Comparison of ENCODE assay signal across 8 cellular contexts in genomic region chr7:22082553-22082885, GRCh38.
DNase-seq lines count a peak whose midpoint lies in the region; ATAC-seq and TF ChIP-seq lines count a peak whose summit lies in the region.

No MANE protein-coding gene starts in this region.

- H3K27ac ChIP-seq in CD8-positive, alpha-beta memory T cell (ENCODE audit: low read depth, low read length), result no peak overlapping the region
- no peak overlapping the region for H3K27ac ChIP-seq in iPS-18a (ENCODE audit: low read length)

- H3K9me3 ChIP-seq in CD8-positive, alpha-beta memory T cell (ENCODE audit: low read length), result no peaks in the 10 kb centered on the region
- H3K9me3 ChIP-seq in iPS-18a (ENCODE audit: control insufficient read depth, low read depth, low read length), result no peaks in the 10 kb centered on the region

- no peak for DNase-seq in CD8-positive, alpha-beta memory T cell
- DNase-seq in activated T-helper 1 cell treated with anti-CD3 and anti-CD28 coated beads, Interleukin-12 subunit alpha, Interleukin-12 subunit beta, Interleukin-2, Interleukin-4 antibody, amounts not matched to agents 30 ng/mL and 10 ng/mL and 1 ng/mL, durations not matched to agents 14 hours and 24 hours and 36 hours (ENCODE audit: low spot score), result no peak
- DNase-seq in NCI-H1105 treated with DMSO at 0.1 percent for 48 hours (lab: John Stamatoyannopoulos, UW) (no peak), GM13977 (ENCODE audit: low spot score) (no peak)

- peaks cover 11 to 17% (median 13%) of the 10 kb centered on the region in 3 donors for H3K4me1 Mint-ChIP-seq in CD8-positive, alpha-beta memory T cell
- peaks cover 5% of the 10 kb centered on the region for H3K4me1 Mint-ChIP-seq in activated T-helper 1 cell treated with anti-CD3 and anti-CD28 coated beads, Interleukin-12 subunit alpha, Interleukin-12 subunit beta, Interleukin-2, Interleukin-4 antibody, amounts not matched to agents 30 ng/mL and 10 ng/mL and 1 ng/mL, durations not matched to agents 14 hours and 24 hours and 36 hours (ENCODE audit: low read depth)
- H3K4me1 Mint-ChIP-seq in stimulated activated naive CD8-positive, alpha-beta T cell treated with anti-CD3 and anti-CD28 coated beads, Interleukin-15, Interleukin-2, amounts not matched to agents 100 ng/mL and 50 ng/mL, for 24 hours (ENCODE audit: low read depth), result peaks cover 15% of the 10 kb centered on the region

- CTCF ChIA-PET in CD8-positive, alpha-beta memory T cell (lab: Charles Lee), result interaction anchor here (1.0 to 2.0 kb wide), 5 partner anchors 9 to 47 kb away, joined by 3 to 10 read pairs (median 8); no protein-coding TSS in a partner anchor

- no peaks in the 10 kb centered on the region for H3K36me3 ChIP-seq in CD8-positive, alpha-beta memory T cell (ENCODE audit: insufficient read depth, low read length)
- no peaks in the 10 kb centered on the region for H3K36me3 ChIP-seq in iPS-18a (ENCODE audit: control insufficient read depth, low read depth, low read length)

- no peaks in the 10 kb centered on the region for H3K27me3 ChIP-seq in CD8-positive, alpha-beta memory T cell (ENCODE audit: insufficient read depth, low read length, poor library complexity, severe bottlenecking)
- H3K27me3 ChIP-seq in iPS-18a (ENCODE audit: control insufficient read depth, insufficient read depth, low read length), result peaks cover 15% of the 10 kb centered on the region

- POLR2A ChIA-PET in CD8-positive, alpha-beta memory T cell (lab: Charles Lee), result no interaction called here

- peak overlapping the region in 7 of 8 donors; percentile 17 to 93 (median 85) for H3K27ac Mint-ChIP-seq in CD8-positive, alpha-beta memory T cell
- no peak overlapping the region for H3K27ac Mint-ChIP-seq in activated T-helper 1 cell treated with anti-CD3 and anti-CD28 coated beads, Interleukin-12 subunit alpha, Interleukin-12 subunit beta, Interleukin-2, Interleukin-4 antibody, amounts not matched to agents 30 ng/mL and 10 ng/mL and 1 ng/mL, durations not matched to agents 14 hours and 24 hours and 36 hours
- H3K27ac Mint-ChIP-seq in stimulated activated naive CD8-positive, alpha-beta T cell treated with anti-CD3 and anti-CD28 coated beads, Interleukin-15, Interleukin-2, amounts not matched to agents 100 ng/mL and 50 ng/mL, for 24 hours, result no peak overlapping the region

- TF ChIP-seq CTCF in GM13977 (IDR thresholded peaks at IDR 0.05; ENCODE audit: extremely low read depth, insufficient read depth, missing control alignments), result no peak

- no peaks in the 10 kb centered on the region for H3K36me3 Mint-ChIP-seq in CD8-positive, alpha-beta memory T cell
- H3K36me3 Mint-ChIP-seq in activated T-helper 1 cell treated with anti-CD3 and anti-CD28 coated beads, Interleukin-12 subunit alpha, Interleukin-12 subunit beta, Interleukin-2, Interleukin-4 antibody, amounts not matched to agents 30 ng/mL and 10 ng/mL and 1 ng/mL, durations not matched to agents 14 hours and 24 hours and 36 hours (ENCODE audit: low read depth), result no peaks in the 10 kb centered on the region
- no peaks in the 10 kb centered on the region for H3K36me3 Mint-ChIP-seq in stimulated activated naive CD8-positive, alpha-beta T cell treated with anti-CD3 and anti-CD28 coated beads, Interleukin-15, Interleukin-2, amounts not matched to agents 100 ng/mL and 50 ng/mL, for 24 hours (ENCODE audit: low read depth)

- peaks cover 6% of the 10 kb centered on the region for H3K4me1 ChIP-seq in CD8-positive, alpha-beta memory T cell (ENCODE audit: insufficient read depth, low read length)
- peaks cover 10% of the 10 kb centered on the region for H3K4me1 ChIP-seq in iPS-18a (ENCODE audit: control insufficient read depth, low read depth, low read length)

- in situ Hi-C loops in GM13977 (cut with MboI; ENCODE audit: low pct_unique_long_range_greater_than_20kb, low sequenced_read_pairs, unreplicated experiment), result no loop called here

- intact Hi-C loops in activated T-helper 1 cell treated with anti-CD3 and anti-CD28 coated beads, Interleukin-12 subunit alpha, Interleukin-12 subunit beta, Interleukin-2, Interleukin-4 antibody, amounts not matched to agents 30 ng/mL and 10 ng/mL and 1 ng/mL, durations not matched to agents 14 hours and 24 hours and 36 hours (cut with micrococcal nuclease), result loop anchor here (2.0 to 5.0 kb wide), 2 partner anchors 138 to 830 kb away; partner anchors contain the start of gene CDCA7L

- H3K4me3 ChIP-seq in CD8-positive, alpha-beta memory T cell (ENCODE audit: low read length), result peak overlapping the region; percentile 68
- H3K4me3 ChIP-seq in iPS-18a (ENCODE audit: low read length), result peak overlapping the region; percentile 64

- H3K27me3 Mint-ChIP-seq in CD8-positive, alpha-beta memory T cell, result peaks cover 14 to 52% of the 10 kb centered on the region in 2 donors
- H3K27me3 Mint-ChIP-seq in activated T-helper 1 cell treated with anti-CD3 and anti-CD28 coated beads, Interleukin-12 subunit alpha, Interleukin-12 subunit beta, Interleukin-2, Interleukin-4 antibody, amounts not matched to agents 30 ng/mL and 10 ng/mL and 1 ng/mL, durations not matched to agents 14 hours and 24 hours and 36 hours (ENCODE audit: insufficient read depth), result peaks cover 34% of the 10 kb centered on the region
- peaks cover 24% of the 10 kb centered on the region for H3K27me3 Mint-ChIP-seq in stimulated activated naive CD8-positive, alpha-beta T cell treated with anti-CD3 and anti-CD28 coated beads, Interleukin-15, Interleukin-2, amounts not matched to agents 100 ng/mL and 50 ng/mL, for 24 hours

- peak overlapping the region; percentile 81 to 95 (median 84) for H3K4me3 Mint-ChIP-seq in CD8-positive, alpha-beta memory T cell
- H3K4me3 Mint-ChIP-seq in activated T-helper 1 cell treated with anti-CD3 and anti-CD28 coated beads, Interleukin-12 subunit alpha, Interleukin-12 subunit beta, Interleukin-2, Interleukin-4 antibody, amounts not matched to agents 30 ng/mL and 10 ng/mL and 1 ng/mL, durations not matched to agents 14 hours and 24 hours and 36 hours, result peak overlapping the region; percentile 75
- H3K4me3 Mint-ChIP-seq in stimulated activated naive CD8-positive, alpha-beta T cell treated with anti-CD3 and anti-CD28 coated beads, Interleukin-15, Interleukin-2, amounts not matched to agents 100 ng/mL and 50 ng/mL, for 24 hours, result peak overlapping the region; percentile 74

- ATAC-seq in HG02623 (IDR thresholded peaks at IDR 0.05; ENCODE audit: unreplicated experiment) (peak; percentile 11), GM21390 (IDR thresholded peaks at IDR 0.05; ENCODE audit: unreplicated experiment) (no peak)

- H3K9ac ChIP-seq in iPS-18a (ENCODE audit: low read length), result no peak overlapping the region

- H3K9me3 Mint-ChIP-seq in CD8-positive, alpha-beta memory T cell, result no peaks in the 10 kb centered on the region
- no peaks in the 10 kb centered on the region for H3K9me3 Mint-ChIP-seq in activated T-helper 1 cell treated with anti-CD3 and anti-CD28 coated beads, Interleukin-12 subunit alpha, Interleukin-12 subunit beta, Interleukin-2, Interleukin-4 antibody, amounts not matched to agents 30 ng/mL and 10 ng/mL and 1 ng/mL, durations not matched to agents 14 hours and 24 hours and 36 hours
- H3K9me3 Mint-ChIP-seq in stimulated activated naive CD8-positive, alpha-beta T cell treated with anti-CD3 and anti-CD28 coated beads, Interleukin-15, Interleukin-2, amounts not matched to agents 100 ng/mL and 50 ng/mL, for 24 hours, result no peaks in the 10 kb centered on the region

Comparison
In these comparisons a context has a peak if more than half of its experiments do, and no peak if none do; other contexts are left out.
1. H3K27ac Mint-ChIP-seq: peak in CD8-positive, alpha-beta memory T cell (7 of 8); none in activated T-helper 1 cell treated with anti-CD3 and anti-CD28 coated beads, Interleukin-12 subunit alpha, Interleukin-12 subunit beta, Interleukin-2, Interleukin-4 antibody, amounts not matched to agents 30 ng/mL and 10 ng/mL and 1 ng/mL, durations not matched to agents 14 hours and 24 hours and 36 hours (single experiment) and stimulated activated naive CD8-positive, alpha-beta T cell treated with anti-CD3 and anti-CD28 coated beads, Interleukin-15, Interleukin-2, amounts not matched to agents 100 ng/mL and 50 ng/mL, for 24 hours (single experiment).
2. Peak in every context shown above with its lines, with median percentiles within 50 percentile points of each other: H3K4me3 Mint-ChIP-seq.